Comparison of ENCODE assay signal across 40 cellular contexts in the genomic region with DNA sequence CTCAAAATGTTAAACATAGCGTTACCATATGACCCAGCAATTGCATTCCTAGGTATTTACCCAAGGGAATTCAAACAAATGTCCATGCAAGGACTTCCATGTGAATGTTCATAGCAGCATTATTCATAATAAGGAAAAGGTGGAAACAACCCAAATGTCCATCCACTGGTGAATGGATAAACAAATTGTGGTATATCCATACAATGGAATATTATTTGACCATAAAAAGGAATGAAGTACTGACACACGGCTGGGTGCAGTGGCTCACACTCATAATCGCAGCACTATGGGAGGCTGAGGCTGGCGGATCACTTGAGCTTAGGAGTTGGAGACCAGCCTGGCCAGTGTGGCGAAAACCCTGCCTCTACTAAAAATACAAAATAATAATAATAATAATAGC. TPM values are rescaled to one million over a fixed set of nuclear protein-coding genes. Genes with fewer than 3 reads are reported as not detected.
"Had no signal": no experiment of that assay in that cellular context is flagged by ENCODE, and none has a peak within 500 bp of the region (broad histone marks: within the 10 kb centered on the region; RNA-seq: fewer than 3 reads in every experiment).

No MANE protein-coding gene starts in this region.

- H3K9me3 Mint-ChIP-seq: activated naive CD4-positive, alpha-beta T cell treated with anti-CD3 and anti-CD28 coated beads, Interleukin-2, amount 10 ng/mL, durations not matched to agents 7 days and 5 days; activated naive CD4-positive, alpha-beta T cell treated with anti-CD3 and anti-CD28 coated beads, Interleukin-2, amount 50 U/mL, for 24 hours; activated naive CD4-positive, alpha-beta T cell treated with anti-CD3 and anti-CD28 coated beads, Interleukin-2, amount 50 U/mL, for 72 hours; activated naive CD8-positive, alpha-beta T cell treated with anti-CD3 and anti-CD28 coated beads for 36 hours; activated T-cell treated with anti-CD3 and anti-CD28 coated beads, Interleukin-2, amount 50 U/mL, for 24 hours; activated T-cell treated with anti-CD3 and anti-CD28 coated beads, Interleukin-2, amount 50 U/mL, for 72 hours; activated T-helper 1 cell treated with anti-CD3 and anti-CD28 coated beads, Interleukin-12 subunit alpha, Interleukin-12 subunit beta, Interleukin-2, Interleukin-4 antibody, amounts not matched to agents 30 ng/mL and 10 ng/mL and 1 ng/mL, durations not matched to agents 14 hours and 24 hours and 36 hours; activated T-helper 17 cell treated with anti-CD3 and anti-CD28 coated beads, Interleukin-2, amount 50 U/mL, for 72 hours; activated T-helper 2 cell treated with anti-CD3 and anti-CD28 coated beads, Interferon-gamma antibody, Interleukin-2, Interleukin-4, amounts not matched to agents 10 μg/mL and 5 μg/mL and 100 μg/mL, durations not matched to agents 14 hours and 24 hours and 36 hours; central memory CD8-positive, alpha-beta T cell had no signal

- H3K36me3 Mint-ChIP-seq: activated naive CD4-positive, alpha-beta T cell treated with anti-CD3 and anti-CD28 coated beads, Interleukin-2, amount 10 ng/mL, durations not matched to agents 7 days and 5 days; activated naive CD4-positive, alpha-beta T cell treated with anti-CD3 and anti-CD28 coated beads, Interleukin-2, amount 50 U/mL, for 24 hours; activated naive CD4-positive, alpha-beta T cell treated with anti-CD3 and anti-CD28 coated beads, Interleukin-2, amount 50 U/mL, for 72 hours; activated naive CD8-positive, alpha-beta T cell; activated naive CD8-positive, alpha-beta T cell treated with anti-CD3 and anti-CD28 coated beads for 36 hours; activated naive CD8-positive, alpha-beta T cell treated with anti-CD3 and anti-CD28 coated beads, Interleukin-2, amount 10 ng/mL, durations not matched to agents 7 days and 5 days; brain had no signal

- H3K36me3 ChIP-seq: adrenal gland, ascending aorta, brain microvascular endothelial cell, breast epithelium, cardiac muscle cell had no signal

- H3K27ac ChIP-seq: adrenal gland, ascending aorta, body of pancreas, brain microvascular endothelial cell, breast epithelium, cardiac muscle cell had no signal

- DNase-seq: activated effector memory CD4-positive, alpha-beta T cell treated with anti-CD3 and anti-CD28 coated beads, Interleukin-2, amount 50 U/mL, for 16 hours; activated effector memory CD4-positive, alpha-beta T cell treated with Interleukin-2 at 50 U/mL for 16 hours; activated gamma-delta T cell; activated gamma-delta T cell treated with Interleukin-2 at 50 U/mL for 16 hours; activated naive CD4-positive, alpha-beta T cell; activated naive CD4-positive, alpha-beta T cell treated with anti-CD3 and anti-CD28 coated beads for 36 hours; activated naive CD4-positive, alpha-beta T cell treated with anti-CD3 and anti-CD28 coated beads, Interleukin-2, amount 10 ng/mL, durations not matched to agents 7 days and 5 days; activated naive CD4-positive, alpha-beta T cell treated with anti-CD3 and anti-CD28 coated beads, Interleukin-2, amount 50 U/mL, for 16 hours; activated naive CD4-positive, alpha-beta T cell treated with Interleukin-2 at 50 U/mL for 16 hours; activated naive CD8-positive, alpha-beta T cell treated with anti-CD3 and anti-CD28 coated beads for 36 hours; activated naive CD8-positive, alpha-beta T cell treated with anti-CD3 and anti-CD28 coated beads, Interleukin-2, amount 10 ng/mL, durations not matched to agents 7 days and 5 days; activated naive CD8-positive, alpha-beta T cell treated with anti-CD3 and anti-CD28 coated beads, Interleukin-2, amount 50 U/mL, for 24 hours; activated T-cell treated with anti-CD3 and anti-CD28 coated beads, Interleukin-2, amount 50 U/mL, for 24 hours; activated T-cell treated with anti-CD3 and anti-CD28 coated beads, Interleukin-2, amount 50 U/mL, for 4 hours; activated T-cell treated with anti-CD3 and anti-CD28 coated beads, Interleukin-2, amount 50 U/mL, for 48 hours; activated T-cell treated with anti-CD3 and anti-CD28 coated beads, Interleukin-2, amount 50 U/mL, for 72 hours; adrenal gland; amniotic stem cell; amygdala; anterior cingulate cortex; aorta; body of pancreas; brain microvascular endothelial cell; caudate nucleus; central memory CD4-positive, alpha-beta T cell; cerebellar nuclear complex had no signal

- H3K27me3 Mint-ChIP-seq: activated naive CD8-positive, alpha-beta T cell treated with anti-CD3 and anti-CD28 coated beads for 36 hours had no signal

- H3K4me3 Mint-ChIP-seq: activated naive CD4-positive, alpha-beta T cell treated with anti-CD3 and anti-CD28 coated beads for 36 hours; activated naive CD4-positive, alpha-beta T cell treated with anti-CD3 and anti-CD28 coated beads, Interleukin-2, amount 10 ng/mL, durations not matched to agents 7 days and 5 days; activated naive CD4-positive, alpha-beta T cell treated with anti-CD3 and anti-CD28 coated beads, Interleukin-2, amount 50 U/mL, for 24 hours; activated naive CD8-positive, alpha-beta T cell; activated naive CD8-positive, alpha-beta T cell treated with anti-CD3 and anti-CD28 coated beads for 36 hours; activated naive CD8-positive, alpha-beta T cell treated with anti-CD3 and anti-CD28 coated beads, Interleukin-2, amount 10 ng/mL, durations not matched to agents 7 days and 5 days; activated naive CD8-positive, alpha-beta T cell treated with anti-CD3 and anti-CD28 coated beads, Interleukin-2, amount 50 U/mL, for 24 hours; activated T-cell treated with anti-CD3 and anti-CD28 coated beads, Interleukin-2, amount 50 U/mL, for 24 hours; activated T-cell treated with anti-CD3 and anti-CD28 coated beads, Interleukin-2, amount 50 U/mL, for 4 hours; activated T-cell treated with anti-CD3 and anti-CD28 coated beads, Interleukin-2, amount 50 U/mL, for 72 hours; activated T-helper 1 cell treated with anti-CD3 and anti-CD28 coated beads, Interleukin-12 subunit alpha, Interleukin-12 subunit beta, Interleukin-2, Interleukin-4 antibody, amounts not matched to agents 30 ng/mL and 10 ng/mL and 1 ng/mL, durations not matched to agents 14 hours and 24 hours and 36 hours; activated T-helper 17 cell treated with anti-CD3 and anti-CD28 coated beads, Interleukin-2, amount 50 U/mL, for 72 hours; brain; central memory CD8-positive, alpha-beta T cell had no signal

- H3K9me3 ChIP-seq: adrenal gland had no signal

- ATAC-seq: activated naive CD4-positive, alpha-beta T cell treated with anti-CD3 and anti-CD28 coated beads, Interleukin-2, amount 50 U/mL, for 72 hours; activated naive CD8-positive, alpha-beta T cell treated with anti-CD3 and anti-CD28 coated beads, Interleukin-2, amount 50 U/mL, for 24 hours; activated T-cell treated with anti-CD3 and anti-CD28 coated beads, Interleukin-2, amount 50 U/mL, for 4 hours; activated T-cell treated with anti-CD3 and anti-CD28 coated beads, Interleukin-2, amount 50 U/mL, for 72 hours; activated T-helper 17 cell treated with anti-CD3 and anti-CD28 coated beads, Interleukin-2, amount 50 U/mL, for 72 hours; body of pancreas had no signal

- H3K4me1 ChIP-seq: adrenal gland, ascending aorta, breast epithelium had no signal

- H3K27ac Mint-ChIP-seq: activated naive CD4-positive, alpha-beta T cell treated with anti-CD3 and anti-CD28 coated beads for 36 hours; activated naive CD4-positive, alpha-beta T cell treated with anti-CD3 and anti-CD28 coated beads, Interleukin-2, amount 10 ng/mL, durations not matched to agents 7 days and 5 days; activated naive CD4-positive, alpha-beta T cell treated with anti-CD3 and anti-CD28 coated beads, Interleukin-2, amount 50 U/mL, for 24 hours; activated naive CD4-positive, alpha-beta T cell treated with anti-CD3 and anti-CD28 coated beads, Interleukin-2, amount 50 U/mL, for 72 hours; activated naive CD8-positive, alpha-beta T cell; activated naive CD8-positive, alpha-beta T cell treated with anti-CD3 and anti-CD28 coated beads for 36 hours; activated naive CD8-positive, alpha-beta T cell treated with anti-CD3 and anti-CD28 coated beads, Interleukin-2, amount 10 ng/mL, durations not matched to agents 7 days and 5 days; activated naive CD8-positive, alpha-beta T cell treated with anti-CD3 and anti-CD28 coated beads, Interleukin-2, amount 50 U/mL, for 24 hours; activated T-cell treated with anti-CD3 and anti-CD28 coated beads, Interleukin-2, amount 50 U/mL, for 24 hours; activated T-cell treated with anti-CD3 and anti-CD28 coated beads, Interleukin-2, amount 50 U/mL, for 72 hours; activated T-helper 1 cell treated with anti-CD3 and anti-CD28 coated beads, Interleukin-12 subunit alpha, Interleukin-12 subunit beta, Interleukin-2, Interleukin-4 antibody, amounts not matched to agents 30 ng/mL and 10 ng/mL and 1 ng/mL, durations not matched to agents 14 hours and 24 hours and 36 hours; activated T-helper 17 cell treated with anti-CD3 and anti-CD28 coated beads, Interleukin-2, amount 50 U/mL, for 72 hours; activated T-helper 2 cell treated with anti-CD3 and anti-CD28 coated beads, Interferon-gamma antibody, Interleukin-2, Interleukin-4, amounts not matched to agents 10 μg/mL and 5 μg/mL and 100 μg/mL, durations not matched to agents 14 hours and 24 hours and 36 hours; brain had no signal

- H3K27me3 ChIP-seq: adrenal gland, ascending aorta, body of pancreas, brain microvascular endothelial cell, cardiac muscle cell had no signal

- H3K4me3 ChIP-seq: adrenal gland, ascending aorta, body of pancreas, breast epithelium, cardiac muscle cell had no signal

- FAIRE-seq: astrocyte, bronchial epithelial cell had no signal

- H3K4me1 Mint-ChIP-seq: activated naive CD4-positive, alpha-beta T cell treated with anti-CD3 and anti-CD28 coated beads, Interleukin-2, amount 10 ng/mL, durations not matched to agents 7 days and 5 days; activated naive CD4-positive, alpha-beta T cell treated with anti-CD3 and anti-CD28 coated beads, Interleukin-2, amount 50 U/mL, for 24 hours; activated naive CD8-positive, alpha-beta T cell treated with anti-CD3 and anti-CD28 coated beads for 36 hours; activated naive CD8-positive, alpha-beta T cell treated with anti-CD3 and anti-CD28 coated beads, Interleukin-2, amount 10 ng/mL, durations not matched to agents 7 days and 5 days; activated naive CD8-positive, alpha-beta T cell treated with anti-CD3 and anti-CD28 coated beads, Interleukin-2, amount 50 U/mL, for 24 hours; activated T-helper 17 cell treated with anti-CD3 and anti-CD28 coated beads, Interleukin-2, amount 50 U/mL, for 72 hours; brain; central memory CD8-positive, alpha-beta T cell had no signal

RNA-seq across cellular contexts. Expression of a gene that starts 47.5 kb away (rescaled TPM):
- total RNA-seq: activated naive CD4-positive, alpha-beta T cell treated with anti-CD3 and anti-CD28 coated beads for 36 hours; activated naive CD4-positive, alpha-beta T cell treated with anti-CD3 and anti-CD28 coated beads, Interleukin-2, amount 50 U/mL, for 72 hours; activated naive CD8-positive, alpha-beta T cell treated with anti-CD3 and anti-CD28 coated beads for 36 hours; activated naive CD8-positive, alpha-beta T cell treated with anti-CD3 and anti-CD28 coated beads, Interleukin-2, amount 10 ng/mL, durations not matched to agents 7 days and 5 days; activated T-cell treated with anti-CD3 and anti-CD28 coated beads, Interleukin-2, amount 50 U/mL, for 4 hours; activated T-cell treated with anti-CD3 and anti-CD28 coated beads, Interleukin-2, amount 50 U/mL, for 72 hours; activated T-helper 1 cell treated with anti-CD3 and anti-CD28 coated beads, Interleukin-12 subunit alpha, Interleukin-12 subunit beta, Interleukin-2, Interleukin-4 antibody, amounts not matched to agents 30 ng/mL and 10 ng/mL and 1 ng/mL, durations not matched to agents 14 hours and 24 hours and 36 hours; activated T-helper 17 cell treated with anti-CD3 and anti-CD28 coated beads, Interleukin-2, amount 50 U/mL, for 72 hours; activated T-helper 2 cell treated with anti-CD3 and anti-CD28 coated beads, Interferon-gamma antibody, Interleukin-2, Interleukin-4, amounts not matched to agents 10 μg/mL and 5 μg/mL and 100 μg/mL, durations not matched to agents 14 hours and 24 hours and 36 hours; body of pancreas; bronchial epithelial cell; cardiac muscle cell; chondrocyte had no signal
